Comparison of ENCODE assay signal across 1 cellular context in genomic region chr15:66408690-66409089, GRCh38.
TF ChIP-seq lines count a peak whose summit lies in the region.

No MANE protein-coding gene starts in this region.

TF ChIP-seq in GM23338, 12 proteins besides CTCF, POLR2A, EP300 and RAD21 (continued from another document):
- no peak for TF ChIP-seq REST (IDR thresholded peaks at IDR 0.05; ENCODE audit: unreplicated experiment)
- no peak for TF ChIP-seq STAT1 (IDR thresholded peaks at IDR 0.05; ENCODE audit: unreplicated experiment)
- no peak for TF ChIP-seq POLR2AphosphoS5 (IDR thresholded peaks at IDR 0.05; ENCODE audit: low read depth)
- TF ChIP-seq NANOG (IDR thresholded peaks at IDR 0.05; ENCODE audit: borderline replicate concordance) = no peak
- no peak for TF ChIP-seq ZNF114 (CRISPR knock-in tag; IDR thresholded peaks at IDR 0.05)
- no peak for TF ChIP-seq EZH2 (IDR thresholded peaks at IDR 0.05; ENCODE audit: low read depth, unreplicated experiment)
- TF ChIP-seq JUNB (IDR thresholded peaks at IDR 0.05; ENCODE audit: unreplicated experiment) = no peak
- no peak for TF ChIP-seq CREB1 (CRISPR knock-in tag; IDR thresholded peaks at IDR 0.05; ENCODE audit: low read depth)
